ENCODE assay signal across 1 cellular context in genomic region chr12:118187746-118188390, GRCh38.
TF ChIP-seq lines count a peak whose summit lies in the region.

No MANE protein-coding gene starts in this region.

TF ChIP-seq in K562, 482 proteins besides CTCF, POLR2A, EP300 and RAD21 (continued from another document and continues in another):
- no peak for TF ChIP-seq ELK1 (CRISPR knock-in tag; IDR thresholded peaks at IDR 0.05)
- peak; percentile 40; the same call in 1 of the 2 replicates for TF ChIP-seq DPF2 (IDR thresholded peaks at IDR 0.05)
- no peak for TF ChIP-seq SRSF3 (IDR thresholded peaks at IDR 0.05; ENCODE audit: insufficient read depth, low read length)
- no peak for TF ChIP-seq ATF1 (CRISPR knock-in tag; IDR thresholded peaks at IDR 0.05)
- TF ChIP-seq ATF1 (tag; IDR thresholded peaks at IDR 0.05): no peak
- no peak for TF ChIP-seq ZNF583 (CRISPR knock-in tag; IDR thresholded peaks at IDR 0.05)
- 0 out of 4 replicates have a peak, but pooled peaks of 1 of the 2 experiments have one; percentile 23 for TF ChIP-seq KDM1A (IDR thresholded peaks at IDR 0.05)
- no peak for TF ChIP-seq E2F1 (CRISPR knock-in tag; IDR thresholded peaks at IDR 0.05)
- TF ChIP-seq ZNF408 (CRISPR knock-in tag; IDR thresholded peaks at IDR 0.05; ENCODE audit: low read depth): no peak
- TF ChIP-seq MEF2D (tag; conservative IDR thresholded peaks at IDR 0.05; ENCODE audit: low read depth): no peak
- no peak for TF ChIP-seq FOXA1 (IDR thresholded peaks at IDR 0.05; ENCODE audit: borderline replicate concordance)
- TF ChIP-seq EHMT2 (IDR thresholded peaks at IDR 0.05): no peak
- TF ChIP-seq CHCHD3 (CRISPR knock-in tag; IDR thresholded peaks at IDR 0.05): no peak
- TF ChIP-seq CTBP1 (IDR thresholded peaks at IDR 0.05; ENCODE audit: borderline replicate concordance): peak; percentile 56; the same call in 1 of the 2 replicates
- TF ChIP-seq LEF1 (IDR thresholded peaks at IDR 0.05): no peak
- no peak for TF ChIP-seq POLR2B (IDR thresholded peaks at IDR 0.05; ENCODE audit: low read depth, partially characterized antibody)
- 0 out of 2 replicates have a peak, but pooled peaks have one; percentile 35 for TF ChIP-seq TEAD4 (IDR thresholded peaks at IDR 0.05; ENCODE audit: low read length)
- no peak for TF ChIP-seq TEAD4 (CRISPR knock-in tag; IDR thresholded peaks at IDR 0.05; ENCODE audit: borderline replicate concordance)
- TF ChIP-seq ESRRB (CRISPR knock-in tag; IDR thresholded peaks at IDR 0.05; ENCODE audit: borderline replicate concordance): no peak
- TF ChIP-seq YY1 (IDR thresholded peaks at IDR 0.05; ENCODE audit: borderline replicate concordance in 1 of 3, control insufficient read depth in 1 of 3, extremely low read depth in 1 of 3, insufficient read depth in 3 of 3, insufficient read length in 1 of 3, insufficient replicate concordance in 2 of 3, low read depth in 1 of 3, low read length in 2 of 3): no peak
- TF ChIP-seq ZKSCAN8 (CRISPR knock-in tag; IDR thresholded peaks at IDR 0.05): no peak
- no peak for TF ChIP-seq NFRKB (IDR thresholded peaks at IDR 0.05; ENCODE audit: low read depth)
- TF ChIP-seq CLOCK (CRISPR knock-in tag; IDR thresholded peaks at IDR 0.05; ENCODE audit: borderline replicate concordance): no peak
- TF ChIP-seq ZNF324 (CRISPR knock-in tag; IDR thresholded peaks at IDR 0.05): no peak
- no peak for TF ChIP-seq SIX5 (IDR thresholded peaks at IDR 0.05; ENCODE audit: borderline replicate concordance in 1 of 2, insufficient read depth in 1 of 2, low read depth in 1 of 2, low read length in 2 of 2)
- no peak for TF ChIP-seq ZNF175 (CRISPR knock-in tag; IDR thresholded peaks at IDR 0.05; ENCODE audit: low read depth)
- TF ChIP-seq TAF1 (IDR thresholded peaks at IDR 0.05; ENCODE audit: control insufficient read depth, extremely low read depth, insufficient read depth, low read length, severe bottlenecking): no peak
- TF ChIP-seq SMARCA4 (IDR thresholded peaks at IDR 0.05): peak; percentile 31; the same call in 1 of the 2 replicates
- TF ChIP-seq FOXK1 (CRISPR knock-in tag; IDR thresholded peaks at IDR 0.05; ENCODE audit: borderline replicate concordance): no peak
- no peak for TF ChIP-seq MITF (IDR thresholded peaks at IDR 0.05)
- no peak for TF ChIP-seq TEAD1 (CRISPR knock-in tag; IDR thresholded peaks at IDR 0.05)
- TF ChIP-seq E2F3 (CRISPR knock-in tag; IDR thresholded peaks at IDR 0.05): no peak
- TF ChIP-seq RBM39 (optimal IDR thresholded peaks at IDR 0.05; ENCODE audit: low read depth, low read length): no peak
- no peak for TF ChIP-seq ZNF655 (CRISPR knock-in tag; IDR thresholded peaks at IDR 0.05)
- TF ChIP-seq MED1 (CRISPR knock-in tag; IDR thresholded peaks at IDR 0.05; ENCODE audit: borderline replicate concordance): no peak
- no peak for TF ChIP-seq RFX7 (CRISPR knock-in tag; IDR thresholded peaks at IDR 0.05)
- TF ChIP-seq ARID4B (CRISPR knock-in tag; IDR thresholded peaks at IDR 0.05): no peak
- no peak for TF ChIP-seq SREBF1 (IDR thresholded peaks at IDR 0.05; ENCODE audit: borderline replicate concordance, low read depth, low read length)
- TF ChIP-seq CBX2 (IDR thresholded peaks at IDR 0.05; ENCODE audit: insufficient read depth, low read length, poor library complexity, severe bottlenecking): no peak
- TF ChIP-seq ZFP1 (CRISPR knock-in tag; IDR thresholded peaks at IDR 0.05): no peak
- no peak for TF ChIP-seq SMARCB1 (IDR thresholded peaks at IDR 0.05; ENCODE audit: insufficient read length, low read depth)
- TF ChIP-seq RREB1 (CRISPR knock-in tag; IDR thresholded peaks at IDR 0.05): no peak
- no peak for TF ChIP-seq ARNT (IDR thresholded peaks at IDR 0.05)
- TF ChIP-seq ARID1B (IDR thresholded peaks at IDR 0.05): peak; percentile 59
- no peak for TF ChIP-seq MAFK (IDR thresholded peaks at IDR 0.05; ENCODE audit: low read length)
- no peak for TF ChIP-seq ZNF124 (CRISPR knock-in tag; IDR thresholded peaks at IDR 0.05)
- no peak for TF ChIP-seq GTF2B (IDR thresholded peaks at IDR 0.05; ENCODE audit: extremely low read depth, insufficient read length)
- peak; percentile 36 for TF ChIP-seq TAL1 (IDR thresholded peaks at IDR 0.05)
- no peak for TF ChIP-seq ZNF76 (CRISPR knock-in tag; IDR thresholded peaks at IDR 0.05; ENCODE audit: borderline replicate concordance)
- TF ChIP-seq ZNF551 (CRISPR knock-in tag; IDR thresholded peaks at IDR 0.05): no peak
- no peak for TF ChIP-seq ILK (tag; IDR thresholded peaks at IDR 0.05; ENCODE audit: borderline replicate concordance, low read depth)
- no peak for TF ChIP-seq ZNF445 (CRISPR knock-in tag; IDR thresholded peaks at IDR 0.05; ENCODE audit: low read depth)
